In the genomic region with DNA sequence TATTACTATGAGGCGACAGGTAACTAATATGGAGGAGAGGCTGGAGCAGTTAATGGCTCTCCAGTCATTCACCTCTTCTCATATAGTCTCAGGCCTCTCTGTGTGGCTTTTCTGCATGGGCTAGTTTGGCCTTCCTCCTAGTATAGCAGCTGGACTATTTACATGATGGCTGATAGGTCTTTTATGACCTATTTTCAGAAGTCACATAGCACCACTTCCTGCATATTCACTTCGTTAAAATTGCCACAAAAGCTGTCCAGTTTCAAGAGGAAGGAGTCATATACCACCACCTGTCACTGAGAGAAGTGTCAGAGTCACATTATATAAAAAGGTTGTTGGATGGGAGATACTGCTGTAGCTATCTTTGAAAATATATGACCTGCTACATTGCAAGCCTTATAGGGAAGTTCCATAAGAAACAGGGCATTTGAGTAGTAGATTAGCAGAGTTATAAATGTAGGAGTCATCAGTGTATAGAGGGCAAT, we compare ENCODE assay signal across 12 cellular contexts. TPM values are rescaled to one million over a fixed set of nuclear protein-coding genes. Genes with fewer than 3 reads are reported as not detected.
A peak's percentile ranks its signal among the peaks of the same experiment; 100 is the strongest.
DNase-seq lines count a peak whose midpoint lies in the region; ATAC-seq and TF ChIP-seq lines count a peak whose summit lies in the region.
"Had no signal": no experiment of that assay in that cellular context is flagged by ENCODE, and none has a peak within 500 bp of the region (broad histone marks: within the 10 kb centered on the region; RNA-seq: fewer than 3 reads in every experiment).

No MANE protein-coding gene starts in this region.

- H3K4me3 ChIP-seq in lower leg skin (ENCODE audit: low read depth, poor library complexity, severe bottlenecking) = no peak overlapping the region
- no peak overlapping the region for H3K4me3 ChIP-seq in right atrium auricular region
- H3K4me3 ChIP-seq: PC-9 had no signal

- no peaks in the 10 kb centered on the region for H3K9me3 ChIP-seq in right atrium auricular region

- TF ChIP-seq POLR2A in lower leg skin (IDR thresholded peaks at IDR 0.05) = no peak

- intact Hi-C loops in lower leg skin (cut with DNase I; ENCODE audit: low total_unique reads) = no loop called here

- no peaks in the 10 kb centered on the region for H3K4me1 ChIP-seq in right atrium auricular region

- H3K36me3 ChIP-seq in right atrium auricular region = no peaks in the 10 kb centered on the region

- H3K27me3 ChIP-seq in right atrium auricular region = no peaks in the 10 kb centered on the region

- TF ChIP-seq CTCF in lower leg skin (IDR thresholded peaks at IDR 0.05) (no peak), right atrium auricular region (IDR thresholded peaks at IDR 0.05) (no peak)

- 67 to 80% methylated on average over 2 of the region's 2 CpGs for WGBS in lower leg skin, 2 donors

- H3K27ac ChIP-seq in right atrium auricular region = no peak overlapping the region
- H3K27ac ChIP-seq: KMS-11, PC-9 had no signal

- peak; percentile 10 for DNase-seq in left kidney (ENCODE audit: low read depth, low spot score)
- DNase-seq in activated CD4-positive, alpha-beta T cell treated with anti-CD3 and anti-CD28 coated beads, Interleukin-2, amount 50 U/mL, for 4 hours = no peak
- no peak for DNase-seq in lower leg skin (ENCODE audit: low spot score in 2 of 2)
- DNase-seq in 8988T = no peak
- no peak for DNase-seq in right atrium auricular region (ENCODE audit: low spot score)
- DNase-seq: PC-9; stimulated activated CD4-positive, alpha-beta T cell treated with anti-CD3 and anti-CD28 coated beads, Interleukin-2, amount 100 ng/mL, for 48 hours had no signal

- ATAC-seq in GM18907 (IDR thresholded peaks at IDR 0.05; ENCODE audit: unreplicated experiment) (peak; percentile 98), GM21619 (IDR thresholded peaks at IDR 0.05; ENCODE audit: unreplicated experiment) (peak; percentile 97), HG03354 (IDR thresholded peaks at IDR 0.05; ENCODE audit: poor library complexity, severe bottlenecking, unreplicated experiment) (peak; percentile 98)
- ATAC-seq: activated CD4-positive, CD25-positive, alpha-beta regulatory T cell treated with anti-CD3 and anti-CD28 coated beads, Interleukin-2, amount 50 U/mL, for 24 hours had no signal

RNA-seq across cellular contexts. Expression of a gene that starts 8.0 kb away (rescaled TPM):
- 10 to 100 TPM; 35.2 to 68.9 (median 44.9) TPM for total RNA-seq in lower leg skin
- 10 to 100 TPM; 25.7 to 26.9 TPM for total RNA-seq in right atrium auricular region
